ENCODE assay signal across 8 cellular contexts in genomic region chr5:143434261-143435206, GRCh38. TPM values are rescaled to one million over a fixed set of nuclear protein-coding genes. Genes with fewer than 3 reads are reported as not detected.
DNase-seq lines count a peak whose midpoint lies in the region; ATAC-seq and TF ChIP-seq lines count a peak whose summit lies in the region.

No MANE protein-coding gene starts in this region.

- peak overlapping the region in 1 of 2 donors; percentile 73 for H3K27ac ChIP-seq in left lung
- no peak overlapping the region for H3K27ac ChIP-seq in mesendoderm (ENCODE audit: low read depth, low read length)

- H3K4me1 ChIP-seq in left lung (peaks cover 0 to 27% of the 10 kb centered on the region in 2 donors), mesendoderm (ENCODE audit: control insufficient read depth, low read depth, low read length) (no peaks in the 10 kb centered on the region)

- intact Hi-C loops in left lung (cut with DNase I): no loop called here

- H3K36me3 ChIP-seq in left lung (no peaks in the 10 kb centered on the region), mesendoderm (ENCODE audit: control insufficient read depth, insufficient read depth, low read length) (no peaks in the 10 kb centered on the region)

- H3K27me3 ChIP-seq in left lung: no peaks in the 10 kb centered on the region
- no peaks in the 10 kb centered on the region for H3K27me3 ChIP-seq in mesendoderm (ENCODE audit: insufficient read depth, low read length, poor library complexity)

- H3K4me3 ChIP-seq in left lung: peak overlapping the region in 1 of 2 donors; percentile 25
- H3K4me3 ChIP-seq in mesendoderm (ENCODE audit: low read length): no peak overlapping the region

- no peak overlapping the region for H2BK15ac ChIP-seq in mesendoderm (replicated peaks; ENCODE audit: low read depth)

- no peaks in the 10 kb centered on the region for H3K9me3 ChIP-seq in left lung

- peak overlapping the region; percentile 86 for H3K4me3 Mint-ChIP-seq in activated CD8-positive, alpha-beta T cell treated with anti-CD3 and anti-CD28 coated beads, Interleukin-2, amount 10 ng/mL, durations not matched to agents 7 days and 5 days

- peak; percentile 40 for DNase-seq in activated CD8-positive, alpha-beta T cell treated with anti-CD3 and anti-CD28 coated beads, Interleukin-2, amount 10 ng/mL, durations not matched to agents 7 days and 5 days
- DNase-seq in left lung (no peak), superior temporal gyrus (ENCODE audit: extremely low spot score) (peak; percentile 27), HT-29 (ENCODE audit: low spot score) (no peak), mesendoderm (no peak), NCI-H2107 treated with DMSO at 0.1 percent for 48 hours (lab: John Stamatoyannopoulos, UW; ENCODE audit: unreplicated experiment) (no peak)

- CTCF ChIA-PET in activated CD8-positive, alpha-beta T cell treated with anti-CD3 and anti-CD28 coated beads, Interleukin-2, amount 10 ng/mL, durations not matched to agents 7 days and 5 days (lab: Charles Lee): interaction anchor here (0.6 to 4.0 kb wide), 15 partner anchors 9 to 754 kb away, joined by 3 to 30 read pairs (median 4); partner anchors contain the start of gene NR3C1

- no peak overlapping the region for H3K18ac ChIP-seq in mesendoderm (ENCODE audit: low read length)

- ATAC-seq in GM18511 (IDR thresholded peaks at IDR 0.05; ENCODE audit: unreplicated experiment) (peak; percentile 38), HG03457 (IDR thresholded peaks at IDR 0.05; ENCODE audit: unreplicated experiment) (peak; percentile 20), left lung (peak; percentile 57)
- ATAC-seq in activated CD8-positive, alpha-beta T cell treated with anti-CD3 and anti-CD28 coated beads, Interleukin-2, amount 10 ng/mL, durations not matched to agents 7 days and 5 days: peak; percentile 46

- H4K5ac ChIP-seq in mesendoderm (ENCODE audit: low read length): no peak overlapping the region

- H3K79me1 ChIP-seq in mesendoderm (ENCODE audit: low read length): no peaks in the 10 kb centered on the region

- no CpG with 5 or more reads among the region's 7 CpGs for WGBS in mesendoderm (ENCODE audit: extremely low coverage, insufficient coverage, low lambda C conversion rate)

- H3K4me1 Mint-ChIP-seq in activated CD8-positive, alpha-beta T cell treated with anti-CD3 and anti-CD28 coated beads, Interleukin-2, amount 10 ng/mL, durations not matched to agents 7 days and 5 days (ENCODE audit: low read depth): peaks cover 33% of the 10 kb centered on the region

- H3K36me3 Mint-ChIP-seq in activated CD8-positive, alpha-beta T cell treated with anti-CD3 and anti-CD28 coated beads, Interleukin-2, amount 10 ng/mL, durations not matched to agents 7 days and 5 days (ENCODE audit: low read depth): no peaks in the 10 kb centered on the region

- POLR2A ChIA-PET in activated CD8-positive, alpha-beta T cell treated with anti-CD3 and anti-CD28 coated beads, Interleukin-2, amount 10 ng/mL, durations not matched to agents 7 days and 5 days (lab: Charles Lee): interaction anchor here (0.6 to 3.7 kb wide), 7 partner anchors 21 to 756 kb away, joined by 3 to 46 read pairs (median 5); partner anchors contain the start of gene NR3C1

- no peak overlapping the region for H3K4me2 ChIP-seq in mesendoderm (ENCODE audit: low read length)

- TF ChIP-seq CTCF in left lung (IDR thresholded peaks at IDR 0.05): no peak

- H3K56ac ChIP-seq in mesendoderm (ENCODE audit: low read length): no peak overlapping the region

- no peak overlapping the region for H3K23ac ChIP-seq in mesendoderm (ENCODE audit: low read length)

- no peak overlapping the region for H2AK5ac ChIP-seq in mesendoderm (ENCODE audit: low read length)

- H3K9ac ChIP-seq in mesendoderm (ENCODE audit: low read length): no peak overlapping the region

- no peak overlapping the region for H3K4ac ChIP-seq in mesendoderm (ENCODE audit: low read depth, low read length)

- H3K27ac Mint-ChIP-seq in activated CD8-positive, alpha-beta T cell treated with anti-CD3 and anti-CD28 coated beads, Interleukin-2, amount 10 ng/mL, durations not matched to agents 7 days and 5 days: peak overlapping the region; percentile 94

- H2BK120ac ChIP-seq in mesendoderm (ENCODE audit: low read depth, low read length): no peak overlapping the region

- H3K79me2 ChIP-seq in mesendoderm (ENCODE audit: control insufficient read depth, insufficient read depth, low read length): no peaks in the 10 kb centered on the region

- H4K8ac ChIP-seq in mesendoderm (ENCODE audit: low read depth, low read length): no peak overlapping the region

- H3K27me3 Mint-ChIP-seq in activated CD8-positive, alpha-beta T cell treated with anti-CD3 and anti-CD28 coated beads, Interleukin-2, amount 10 ng/mL, durations not matched to agents 7 days and 5 days (ENCODE audit: low read depth): no peaks in the 10 kb centered on the region

- H2BK5ac ChIP-seq in mesendoderm (ENCODE audit: low read length): no peak overlapping the region

- H3K9me3 Mint-ChIP-seq in activated CD8-positive, alpha-beta T cell treated with anti-CD3 and anti-CD28 coated beads, Interleukin-2, amount 10 ng/mL, durations not matched to agents 7 days and 5 days (ENCODE audit: insufficient read depth): no peaks in the 10 kb centered on the region

RNA-seq across cellular contexts. Expression of gene NR3C1, which starts 31.0 kb away (rescaled TPM):
- 10 to 100 TPM; 54.9 to 55.5 TPM for total RNA-seq in activated CD8-positive, alpha-beta T cell treated with anti-CD3 and anti-CD28 coated beads, Interleukin-2, amount 10 ng/mL, durations not matched to agents 7 days and 5 days
- 10 to 100 TPM; 73.2 to 98.0 TPM for total RNA-seq in left lung
- not detected in 2 replicates for total RNA-seq in HT-29 (2014; rRNA removed; shearing (Covaris generic))
- polyA plus RNA-seq in mesendoderm (2013, experiment 1 of 2): 12.1 TPM
- 11.5 TPM for polyA plus RNA-seq in mesendoderm (2013, experiment 2 of 2)

Comparison
In these comparisons a context has a peak if more than half of its experiments do, and no peak if none do; other contexts are left out.
1. DNase-seq: peak in activated CD8-positive, alpha-beta T cell treated with anti-CD3 and anti-CD28 coated beads, Interleukin-2, amount 10 ng/mL, durations not matched to agents 7 days and 5 days (single experiment) and superior temporal gyrus (single experiment); none in left lung (0 of 2), HT-29 (single experiment), mesendoderm (single experiment) and NCI-H2107 treated with DMSO at 0.1 percent for 48 hours (single experiment).
2. RNA of gene NR3C1, which starts 31.0 kb away (total RNA-seq): 73.2 to 98.0 TPM in left lung and 54.9 to 55.5 TPM in activated CD8-positive, alpha-beta T cell treated with anti-CD3 and anti-CD28 coated beads, Interleukin-2, amount 10 ng/mL, durations not matched to agents 7 days and 5 days; not detected in HT-29; every median in the first group is over 10 times any median in the second.
3. Peak in every context shown above with its lines, with median percentiles within 50 percentile points of each other: ATAC-seq.